Comparison of ENCODE assay signal across 25 cellular contexts in genomic region chr15:90912770-90913075, GRCh38.
"Had no signal": no experiment of that assay in that cellular context is flagged by ENCODE, and none has a peak within 500 bp of the region (broad histone marks: within the 10 kb centered on the region; RNA-seq: fewer than 3 reads in every experiment).

No MANE protein-coding gene starts in this region.

- H3K9me3 Mint-ChIP-seq: effector memory CD8-positive, alpha-beta T cell; mesothelial cell of epicardium; naive B cell; natural killer cell treated with Interleukin-12 subunit alpha and Interleukin-12 subunit beta and Interleukin-15 and Interleukin-18, amount 100 ng/mL, for 72 hours; neural crest cell had no signal

- H3K4me3 Mint-ChIP-seq: effector memory CD8-positive, alpha-beta T cell; mesothelial cell of epicardium; naive B cell; natural killer cell treated with Interleukin-12 subunit alpha and Interleukin-12 subunit beta and Interleukin-15 and Interleukin-18, amount 100 ng/mL, for 72 hours; neural crest cell had no signal

- H3K27me3 Mint-ChIP-seq: effector memory CD8-positive, alpha-beta T cell; naive B cell; natural killer cell treated with Interleukin-12 subunit alpha and Interleukin-12 subunit beta and Interleukin-15 and Interleukin-18, amount 100 ng/mL, for 72 hours had no signal

- H3K4me1 ChIP-seq: esophagus squamous epithelium, prostate gland, stomach, thyroid gland, vagina had no signal

- H3K27me3 ChIP-seq: esophagus squamous epithelium, heart right ventricle, right atrium auricular region, sigmoid colon, stomach, thyroid gland, vagina had no signal

- DNase-seq: effector memory CD8-positive, alpha-beta T cell; erythroblast; esophagus squamous epithelium; foreskin melanocyte; glutamatergic neuron; heart right ventricle; hippocampal formation; left colon; mesenchymal stem cell; naive B cell; nucleus accumbens; sigmoid colon; stimulated activated CD4-positive, alpha-beta T cell treated with anti-CD3 and anti-CD28 coated beads, Interleukin-4, amount 100 ng/mL, for 4 hours; stimulated activated naive CD4-positive, alpha-beta T cell treated with Interleukin-2 at 50 U/mL for 16 hours; stomach; thyroid gland; trophoblast cell had no signal

- H3K4me3 ChIP-seq: coronary artery, esophagus squamous epithelium, heart right ventricle, mucosa of descending colon, prostate gland, right atrium auricular region, sigmoid colon, stomach, thyroid gland, vagina had no signal

- H3K27ac Mint-ChIP-seq: mesothelial cell of epicardium, naive B cell had no signal

- H3K9me3 ChIP-seq: esophagus squamous epithelium, heart right ventricle, mucosa of descending colon, prostate gland, right atrium auricular region, sigmoid colon, stomach, thyroid gland, vagina had no signal

- H3K27ac ChIP-seq: coronary artery, esophagus squamous epithelium, prostate gland, right atrium auricular region, sigmoid colon, stomach, thyroid gland, vagina had no signal

- ATAC-seq: effector memory CD8-positive, alpha-beta T cell; heart right ventricle; left colon; mucosa of descending colon had no signal

- H3K4me1 Mint-ChIP-seq: mesothelial cell of epicardium, neural crest cell had no signal
